11 cellular contexts compared by ENCODE assay signal in the genomic region with DNA sequence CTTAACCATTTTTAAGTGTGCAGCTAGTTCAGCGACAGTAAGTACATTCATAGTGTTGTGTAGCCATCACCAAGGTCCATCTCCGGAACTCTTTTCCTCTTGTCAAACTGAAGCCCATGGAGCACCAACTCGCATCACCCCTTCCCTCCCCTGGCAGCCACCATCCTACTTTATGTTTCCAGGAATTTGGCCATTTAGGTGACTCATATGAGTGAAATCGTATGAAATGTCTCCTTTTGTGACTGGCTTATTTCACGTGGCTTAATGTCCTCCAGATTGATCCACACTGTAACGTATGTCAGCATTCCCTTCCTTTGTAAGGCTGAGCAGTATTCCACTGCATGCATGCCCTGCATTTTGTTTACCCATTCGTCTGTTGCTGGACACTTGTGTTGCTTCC. TPM values are rescaled to one million over a fixed set of nuclear protein-coding genes. Genes with fewer than 3 reads are reported as not detected.
A peak's percentile ranks its signal among the peaks of the same experiment; 100 is the strongest.
DNase-seq lines count a peak whose midpoint lies in the region; ATAC-seq and TF ChIP-seq lines count a peak whose summit lies in the region.
"Had no signal": no experiment of that assay in that cellular context is flagged by ENCODE, and none has a peak within 500 bp of the region (broad histone marks: within the 10 kb centered on the region; RNA-seq: fewer than 3 reads in every experiment).

No MANE protein-coding gene starts in this region.

- H3K27ac ChIP-seq in stomach, result peak overlapping the region in 4 of 5 donors; percentile 89 to 96 (median 92)

- H3K27me3 ChIP-seq in stomach, result peaks cover 0 to 52% (median 21%) of the 10 kb centered on the region in 3 donors

- peaks cover 15% of the 10 kb centered on the region for H3K9me3 Mint-ChIP-seq in T-helper 2 cell treated with Interferon-gamma antibody and Interleukin-4, amounts not matched to agents 5 μg/mL and 100 μg/mL, for 36 hours

- DNase-seq in T-helper 2 cell treated with Interferon-gamma antibody and Interleukin-4, amounts not matched to agents 5 μg/mL and 100 μg/mL, for 36 hours (ENCODE audit: low spot score), result peak; percentile 1
- no peak for DNase-seq in T-helper 2 cell
- peak; percentile 49 for DNase-seq in amniotic epithelial cell (ENCODE audit: low read depth)
- DNase-seq in left colon, result peak; percentile 0 to 5
- DNase-seq in stomach, result peak; percentile 11
- DNase-seq in NCI-H345 treated with DMSO at 0.1 percent for 48 hours (lab: John Stamatoyannopoulos, UW; ENCODE audit: unreplicated experiment), result no peak
- DNase-seq: activated effector memory CD4-positive, alpha-beta T cell treated with Interleukin-2 at 50 U/mL for 16 hours had no signal

- H3K36me3 Mint-ChIP-seq in T-helper 2 cell treated with Interferon-gamma antibody and Interleukin-4, amounts not matched to agents 5 μg/mL and 100 μg/mL, for 36 hours (ENCODE audit: low read depth), result peaks cover 3% of the 10 kb centered on the region

- no peak for TF ChIP-seq EP300 in stomach (IDR thresholded peaks at IDR 0.05)

- ATAC-seq in left colon (no peak), GM21529 (IDR thresholded peaks at IDR 0.05; ENCODE audit: unreplicated experiment) (no peak), HG02870 (IDR thresholded peaks at IDR 0.05; ENCODE audit: unreplicated experiment) (no peak)
- ATAC-seq: esophagus mucosa, GM12878 had no signal

- H3K4me3 Mint-ChIP-seq in T-helper 2 cell treated with Interferon-gamma antibody and Interleukin-4, amounts not matched to agents 5 μg/mL and 100 μg/mL, for 36 hours, result no peak overlapping the region

- peaks cover 3 to 42% (median 17%) of the 10 kb centered on the region in 4 donors for H3K4me1 ChIP-seq in stomach

- peaks cover 52% of the 10 kb centered on the region for H3K27me3 Mint-ChIP-seq in T-helper 2 cell treated with Interferon-gamma antibody and Interleukin-4, amounts not matched to agents 5 μg/mL and 100 μg/mL, for 36 hours (ENCODE audit: low read depth)

- H3K4me1 Mint-ChIP-seq in T-helper 2 cell treated with Interferon-gamma antibody and Interleukin-4, amounts not matched to agents 5 μg/mL and 100 μg/mL, for 36 hours (ENCODE audit: low read depth), result peaks cover 1% of the 10 kb centered on the region

- peaks cover 0 to 25% (median 16%) of the 10 kb centered on the region in 4 donors for H3K9me3 ChIP-seq in stomach

- H3K36me3 ChIP-seq in stomach, result no peaks in the 10 kb centered on the region

- intact Hi-C loops in left colon (cut with DNase I, micrococcal nuclease) (loop anchor here in 1 of 2 donors (5.0 kb wide), 1 partner anchor 133 kb away; no protein-coding TSS in a partner anchor), stomach (cut with DNase I; ENCODE audit: low total_unique reads) (no loop called here)

- TF ChIP-seq CTCF in stomach (IDR thresholded peaks at IDR 0.05), result no peak

- H3K27ac Mint-ChIP-seq in T-helper 2 cell treated with Interferon-gamma antibody and Interleukin-4, amounts not matched to agents 5 μg/mL and 100 μg/mL, for 36 hours, result no peak overlapping the region

- WGBS in stomach, 5 donors, result 59 to 69% (median 65%) methylated on average over 7 of the region's 7 CpGs

- H3K4me3 ChIP-seq in stomach, result peak overlapping the region in 3 of 4 donors; percentile 53 to 74 (median 68)
- H3K4me3 ChIP-seq: GM12878 had no signal

- TF ChIP-seq POLR2A in stomach (IDR thresholded peaks at IDR 0.05), result no peak

RNA-seq across cellular contexts. Expression of gene COL6A2, which starts 2.5 kb away (rescaled TPM):
- total RNA-seq in left colon (100 to 1,000 TPM in 1 of 2 donors, 10 to 100 TPM in 1; 65.5 to 193 TPM), stomach (1,000 to 10,000 TPM in 1 of 5 donors, 100 to 1,000 TPM in 4; 351 to 3,737 (median 491) TPM)
- 100 to 1,000 TPM in 2 of 3 donors, 10 to 100 TPM in 1; 79.3 to 246 (median 113) TPM for polyA plus RNA-seq in stomach

RNA-seq across cellular contexts. Expression of gene FTCD, which starts 55.0 kb away (rescaled TPM):
- total RNA-seq in left colon (under 1 TPM; 0.22 to 0.52 TPM), stomach (1 to 10 TPM in 2 of 5 donors, not detected in 3; 1.3 to 6.7 TPM)
- 1 to 10 TPM in 1 of 3 donors, under 1 TPM in 2; 0.25 to 2.4 (median 0.53) TPM for polyA plus RNA-seq in stomach

Comparison
In these comparisons a context has a peak if more than half of its experiments do, and no peak if none do; other contexts are left out.
1. DNase-seq: peak in T-helper 2 cell treated with Interferon-gamma antibody and Interleukin-4, amounts not matched to agents 5 μg/mL and 100 μg/mL, for 36 hours (single experiment), amniotic epithelial cell (single experiment), left colon (2 of 2) and stomach (single experiment); none in T-helper 2 cell (0 of 5) and NCI-H345 treated with DMSO at 0.1 percent for 48 hours (single experiment).